Comparison of ENCODE assay signal across 19 cellular contexts in the genomic region with DNA sequence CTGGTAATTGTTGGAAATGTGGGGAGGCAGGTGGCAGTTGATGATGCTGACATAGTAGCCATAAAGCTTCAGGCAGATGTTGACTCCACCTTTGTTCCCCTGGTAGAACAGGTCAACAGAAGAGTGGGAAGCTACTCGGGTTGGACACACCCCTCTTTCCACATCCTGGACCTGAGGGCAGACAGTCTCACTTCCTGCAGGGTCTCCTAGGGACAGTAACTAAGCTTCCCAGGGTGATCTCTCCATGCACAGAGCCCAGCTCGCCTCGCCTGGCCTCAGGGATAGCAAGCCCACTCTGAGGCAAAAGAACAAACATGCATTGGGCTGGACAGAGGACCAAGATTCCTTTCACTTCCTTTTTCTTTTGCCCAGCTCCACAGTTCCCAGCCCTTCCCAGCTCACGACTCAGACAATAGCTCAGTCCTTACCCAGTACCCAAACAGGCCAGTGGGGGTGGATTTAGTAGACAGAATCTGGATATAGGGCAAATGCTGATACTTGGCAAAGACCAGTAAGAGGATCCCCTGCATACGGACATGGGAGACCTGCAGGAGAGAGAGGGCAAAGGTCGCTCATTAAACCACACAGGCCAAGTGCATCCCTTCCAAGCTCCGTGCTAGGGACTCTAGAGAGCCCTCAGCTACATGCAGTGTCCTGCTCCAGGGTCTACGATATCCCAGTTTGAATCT. TPM values are rescaled to one million over a fixed set of nuclear protein-coding genes. Genes with fewer than 3 reads are reported as not detected.
DNase-seq lines count a peak whose midpoint lies in the region; TF ChIP-seq lines count a peak whose summit lies in the region.
"Had no signal": no experiment of that assay in that cellular context is flagged by ENCODE, and none has a peak within 500 bp of the region (broad histone marks: within the 10 kb centered on the region; RNA-seq: fewer than 3 reads in every experiment).

No MANE protein-coding gene starts in this region.

- H3K9me3 ChIP-seq in CD4-positive, alpha-beta memory T cell (ENCODE audit: control insufficient read depth in 1 of 2, low read length in 2 of 2), result no peaks in the 10 kb centered on the region
- H3K9me3 ChIP-seq in osteoblast (ENCODE audit: low read depth, low read length) (no peaks in the 10 kb centered on the region), suprapubic skin (no peaks in the 10 kb centered on the region)
- H3K9me3 ChIP-seq: breast epithelium, neutrophil had no signal

- intact Hi-C loops in CD4-positive, alpha-beta memory T cell (cut with micrococcal nuclease), result no loop called here

- H3K36me3 ChIP-seq in CD4-positive, alpha-beta memory T cell (ENCODE audit: insufficient read depth, low read length), result peaks cover 58% of the 10 kb centered on the region
- H3K36me3 ChIP-seq in osteoblast (ENCODE audit: insufficient read depth, low read length) (peaks cover 11% of the 10 kb centered on the region), suprapubic skin (peaks cover 54% of the 10 kb centered on the region)
- H3K36me3 ChIP-seq: breast epithelium had no signal

- peaks cover 7 to 27% (median 19%) of the 10 kb centered on the region in 4 donors for H3K4me1 Mint-ChIP-seq in CD4-positive, alpha-beta memory T cell
- H3K4me1 Mint-ChIP-seq in HFFc6 (ENCODE audit: low read depth), result peaks cover 7% of the 10 kb centered on the region
- peaks cover 24% of the 10 kb centered on the region for H3K4me1 Mint-ChIP-seq in activated CD4-positive, alpha-beta memory T cell treated with anti-CD3 and anti-CD28 coated beads, Interleukin-2, amount 10 ng/mL, durations not matched to agents 7 days and 5 days

- H3K27ac ChIP-seq in CD4-positive, alpha-beta memory T cell (ENCODE audit: low read depth, low read length), result no peak overlapping the region
- H3K27ac ChIP-seq in osteoblast (ENCODE audit: low read depth, low read length) (no peak overlapping the region), suprapubic skin (no peak overlapping the region)
- H3K27ac ChIP-seq: breast epithelium, dorsolateral prefrontal cortex, neutrophil had no signal

- no peaks in the 10 kb centered on the region for H3K27me3 ChIP-seq in CD4-positive, alpha-beta memory T cell (ENCODE audit: insufficient read depth, low read length)
- H3K27me3 ChIP-seq in osteoblast (ENCODE audit: insufficient read depth, low read length) (no peaks in the 10 kb centered on the region), suprapubic skin (no peaks in the 10 kb centered on the region)
- H3K27me3 ChIP-seq: breast epithelium, dorsolateral prefrontal cortex, neutrophil had no signal

- 77% methylated on average over 8 of the region's 8 CpGs for whole genome bisulfite sequencing in suprapubic skin

- H2AFZ ChIP-seq in osteoblast (ENCODE audit: low read length), result no peak overlapping the region

- H3K79me2 ChIP-seq in osteoblast (ENCODE audit: insufficient read depth, low read length), result peaks cover 8% of the 10 kb centered on the region

- peaks cover 43 to 73% of the 10 kb centered on the region in 2 donors for H3K36me3 Mint-ChIP-seq in CD4-positive, alpha-beta memory T cell
- H3K36me3 Mint-ChIP-seq in HFFc6 (ENCODE audit: low read depth), result no peaks in the 10 kb centered on the region; the same call in 1 of the 2 replicates
- peaks cover 38% of the 10 kb centered on the region for H3K36me3 Mint-ChIP-seq in activated CD4-positive, alpha-beta memory T cell treated with anti-CD3 and anti-CD28 coated beads, Interleukin-2, amount 10 ng/mL, durations not matched to agents 7 days and 5 days (ENCODE audit: low read depth)

- POLR2A ChIA-PET in CD4-positive, alpha-beta memory T cell (lab: Charles Lee; ENCODE audit: partially characterized antibody), result interaction anchor here (1.3 kb wide), 1 partner anchor 25 kb away, joined by 3 read pairs; no protein-coding TSS in a partner anchor
- POLR2A ChIA-PET in activated CD4-positive, alpha-beta memory T cell treated with anti-CD3 and anti-CD28 coated beads, Interleukin-2, amount 10 ng/mL, durations not matched to agents 7 days and 5 days (lab: Charles Lee), result interaction anchor here (0.6 to 1.3 kb wide), 4 partner anchors 10 to 144 kb away, joined by 3 read pairs; no protein-coding TSS in a partner anchor

- TF ChIP-seq EP300 in suprapubic skin (IDR thresholded peaks at IDR 0.05), result no peak

- H3K4me2 ChIP-seq in osteoblast (ENCODE audit: insufficient read depth, low read length), result no peak overlapping the region

- CTCF ChIA-PET in CD4-positive, alpha-beta memory T cell (lab: Charles Lee; ENCODE audit: partially characterized antibody), result interaction anchor here (8.4 kb wide), 1 partner anchor 145 kb away, joined by 211 read pairs; no protein-coding TSS in a partner anchor
- CTCF ChIA-PET in activated CD4-positive, alpha-beta memory T cell treated with anti-CD3 and anti-CD28 coated beads, Interleukin-2, amount 10 ng/mL, durations not matched to agents 7 days and 5 days (lab: Charles Lee), result no interaction called here

- no peak for TF ChIP-seq POLR2A in suprapubic skin (IDR thresholded peaks at IDR 0.05)

- no peak overlapping the region for H3K4me3 Mint-ChIP-seq in CD4-positive, alpha-beta memory T cell
- H3K4me3 Mint-ChIP-seq in HFFc6, result no peak overlapping the region
- no peak overlapping the region for H3K4me3 Mint-ChIP-seq in activated CD4-positive, alpha-beta memory T cell treated with anti-CD3 and anti-CD28 coated beads, Interleukin-2, amount 10 ng/mL, durations not matched to agents 7 days and 5 days
- H3K4me3 Mint-ChIP-seq: B cell had no signal

- H3K4me3 ChIP-seq in CD4-positive, alpha-beta memory T cell (ENCODE audit: low read length in 2 of 2), result no peak overlapping the region
- H3K4me3 ChIP-seq in epithelial cell of esophagus (ENCODE audit: low read length) (no peak overlapping the region), osteoblast (ENCODE audit: insufficient read depth, low read length) (no peak overlapping the region), suprapubic skin (no peak overlapping the region)
- H3K4me3 ChIP-seq: breast epithelium, dorsolateral prefrontal cortex, GM12878 had no signal

- H3K9me3 Mint-ChIP-seq in CD4-positive, alpha-beta memory T cell, result peaks cover 0 to 5% (median 0%) of the 10 kb centered on the region in 8 donors
- H3K9me3 Mint-ChIP-seq in HFFc6, result no peaks in the 10 kb centered on the region
- H3K9me3 Mint-ChIP-seq in activated CD4-positive, alpha-beta memory T cell treated with anti-CD3 and anti-CD28 coated beads, Interleukin-2, amount 10 ng/mL, durations not matched to agents 7 days and 5 days, result no peaks in the 10 kb centered on the region

- peak overlapping the region in 4 of 7 donors; percentile 17 to 71 (median 56) for H3K27ac Mint-ChIP-seq in CD4-positive, alpha-beta memory T cell
- H3K27ac Mint-ChIP-seq in HFFc6, result no peak overlapping the region
- no peak overlapping the region for H3K27ac Mint-ChIP-seq in activated CD4-positive, alpha-beta memory T cell treated with anti-CD3 and anti-CD28 coated beads, Interleukin-2, amount 10 ng/mL, durations not matched to agents 7 days and 5 days
- H3K27ac Mint-ChIP-seq: B cell had no signal

- no peaks in the 10 kb centered on the region for H3K27me3 Mint-ChIP-seq in CD4-positive, alpha-beta memory T cell
- H3K27me3 Mint-ChIP-seq in HFFc6 (ENCODE audit: insufficient read depth), result peaks cover 6% of the 10 kb centered on the region
- no peaks in the 10 kb centered on the region for H3K27me3 Mint-ChIP-seq in activated CD4-positive, alpha-beta memory T cell treated with anti-CD3 and anti-CD28 coated beads, Interleukin-2, amount 10 ng/mL, durations not matched to agents 7 days and 5 days
- H3K27me3 Mint-ChIP-seq: B cell had no signal

- TF ChIP-seq CTCF in HFFc6 (IDR thresholded peaks at IDR 0.05), result peak; percentile 13; the same call in 1 of the 2 replicates
- no peak for TF ChIP-seq CTCF in epithelial cell of esophagus (IDR thresholded peaks at IDR 0.05; ENCODE audit: insufficient read depth, low read depth, low read length, missing control alignments)
- no peak for TF ChIP-seq CTCF in osteoblast (IDR thresholded peaks at IDR 0.05; ENCODE audit: extremely low read depth, low read depth, low read length)
- TF ChIP-seq CTCF in suprapubic skin (IDR thresholded peaks at IDR 0.05), result no peak

- H4K20me1 ChIP-seq in osteoblast (ENCODE audit: insufficient read depth, low read length), result peaks cover 4% of the 10 kb centered on the region

- no peak for DNase-seq in CD4-positive, alpha-beta memory T cell
- no peak for DNase-seq in HFFc6
- DNase-seq in epithelial cell of esophagus (ENCODE audit: low read depth), result peak; percentile 25
- peak; percentile 57 for DNase-seq in osteoblast (ENCODE audit: insufficient read length, low spot score, missing footprints)
- no peak for DNase-seq in activated naive CD4-positive, alpha-beta T cell (lab: John Stamatoyannopoulos, UW)
- no peak for DNase-seq in activated CD4-positive, alpha-beta memory T cell treated with anti-CD3 and anti-CD28 coated beads, Interleukin-2, amount 10 ng/mL, durations not matched to agents 7 days and 5 days
- no peak for DNase-seq in suprapubic skin (ENCODE audit: low spot score in 2 of 2)
- DNase-seq: activated CD4-positive, CD25-positive, alpha-beta regulatory T cell; activated CD8-positive, alpha-beta memory T cell treated with anti-CD3 and anti-CD28 coated beads for 24 hours; dorsolateral prefrontal cortex; erythroblast; GF-D8; NCI-H1417; NCI-H774; T-helper 9 cell had no signal

- H3K4me1 ChIP-seq in CD4-positive, alpha-beta memory T cell (ENCODE audit: insufficient read depth, low read length), result peaks cover 6% of the 10 kb centered on the region
- peaks cover 5% of the 10 kb centered on the region for H3K4me1 ChIP-seq in osteoblast (ENCODE audit: insufficient read depth, low read length)
- H3K4me1 ChIP-seq in suprapubic skin, result peaks cover 58% of the 10 kb centered on the region

RNA-seq across cellular contexts. Expression of gene INPP5K, which starts 7.0 kb away (rescaled TPM):
- 10 to 100 TPM; 73.6 to 78.5 TPM for total RNA-seq in CD4-positive, alpha-beta memory T cell
- polyA plus RNA-seq in CD4-positive, alpha-beta memory T cell, result 100 to 1,000 TPM in 1 of 2 donors, 10 to 100 TPM in 1; 81.9 to 123 TPM
- 10 to 100 TPM; 18.2 to 23.5 (median 20.3) TPM for total RNA-seq in HFFc6 (2021; fragmentation: NEBNext Ultra II Directional; extraction: Animal tissue kit (Norgen Biotek cat#: 25700))
- total RNA-seq in osteoblast (40.4 and 51.4 TPM in 2 replicates), suprapubic skin (100 to 1,000 TPM in 3 of 4 donors, 10 to 100 TPM in 1; 91.8 to 160 (median 123) TPM)
- total RNA-seq in activated CD4-positive, alpha-beta memory T cell treated with anti-CD3 and anti-CD28 coated beads, Interleukin-2, amount 10 ng/mL, durations not matched to agents 7 days and 5 days, result 10 to 100 TPM; 52.4 to 58.1 TPM

RNA-seq across cellular contexts. Expression of gene MYO1C, which starts 16.9 kb away (rescaled TPM):
- 10 to 100 TPM; 30.9 to 31.1 TPM for total RNA-seq in CD4-positive, alpha-beta memory T cell
- polyA plus RNA-seq in CD4-positive, alpha-beta memory T cell, result 10 to 100 TPM in 1 of 2 donors, 1 to 10 TPM in 1; 6.3 to 18.7 TPM
- total RNA-seq in HFFc6 (2021; fragmentation: NEBNext Ultra II Directional; extraction: Animal tissue kit (Norgen Biotek cat#: 25700)), result 100 to 1,000 TPM; 310 to 400 (median 328) TPM
- 204 and 250 TPM in 2 replicates for total RNA-seq in osteoblast
- 10 to 100 TPM; 59.3 to 64.8 TPM for total RNA-seq in activated CD4-positive, alpha-beta memory T cell treated with anti-CD3 and anti-CD28 coated beads, Interleukin-2, amount 10 ng/mL, durations not matched to agents 7 days and 5 days
- total RNA-seq in suprapubic skin, result 100 to 1,000 TPM in 2 of 4 donors, 10 to 100 TPM in 2; 74.9 to 116 (median 103) TPM

RNA-seq across cellular contexts. Expression of gene PITPNA, which starts 53.2 kb away (rescaled TPM):
- 10 to 100 TPM; 40.8 to 44.2 TPM for total RNA-seq in CD4-positive, alpha-beta memory T cell
- 10 to 100 TPM; 22.5 to 46.3 TPM for polyA plus RNA-seq in CD4-positive, alpha-beta memory T cell
- total RNA-seq in HFFc6 (2021; fragmentation: NEBNext Ultra II Directional; extraction: Animal tissue kit (Norgen Biotek cat#: 25700)), result 10 to 100 TPM; 59.5 to 75.9 (median 67.7) TPM
- 19.2 and 21.5 TPM in 2 replicates for total RNA-seq in osteoblast
- 10 to 100 TPM; 46.4 to 47.8 TPM for total RNA-seq in activated CD4-positive, alpha-beta memory T cell treated with anti-CD3 and anti-CD28 coated beads, Interleukin-2, amount 10 ng/mL, durations not matched to agents 7 days and 5 days
- 10 to 100 TPM; 49.6 to 71.9 (median 61.5) TPM for total RNA-seq in suprapubic skin

RNA-seq across cellular contexts. Expression of gene CRK, which starts 53.4 kb away (rescaled TPM):
- 10 to 100 TPM; 29.3 to 32.1 TPM for total RNA-seq in CD4-positive, alpha-beta memory T cell
- polyA plus RNA-seq in CD4-positive, alpha-beta memory T cell, result 10 to 100 TPM; 24.2 to 25.1 TPM
- total RNA-seq in HFFc6 (2021; fragmentation: NEBNext Ultra II Directional; extraction: Animal tissue kit (Norgen Biotek cat#: 25700)), result 10 to 100 TPM; 71.1 to 83.1 (median 77.5) TPM
- total RNA-seq in osteoblast (102 and 109 TPM in 2 replicates), suprapubic skin (10 to 100 TPM; 38.9 to 53.7 (median 49.0) TPM)
- total RNA-seq in activated CD4-positive, alpha-beta memory T cell treated with anti-CD3 and anti-CD28 coated beads, Interleukin-2, amount 10 ng/mL, durations not matched to agents 7 days and 5 days, result 10 to 100 TPM; 19.9 to 21.9 TPM

Comparison
In these comparisons a context has a peak if more than half of its experiments do, and no peak if none do; other contexts are left out.
1. DNase-seq: peak in epithelial cell of esophagus (single experiment) and osteoblast (single experiment); none in CD4-positive, alpha-beta memory T cell (0 of 5), HFFc6 (single experiment), activated naive CD4-positive, alpha-beta T cell (0 of 4), activated CD4-positive, alpha-beta memory T cell treated with anti-CD3 and anti-CD28 coated beads, Interleukin-2, amount 10 ng/mL, durations not matched to agents 7 days and 5 days (single experiment) and suprapubic skin (0 of 2).
2. H3K27ac Mint-ChIP-seq: peak in CD4-positive, alpha-beta memory T cell (4 of 7); none in HFFc6 (single experiment) and activated CD4-positive, alpha-beta memory T cell treated with anti-CD3 and anti-CD28 coated beads, Interleukin-2, amount 10 ng/mL, durations not matched to agents 7 days and 5 days (single experiment).